In the genomic region with DNA sequence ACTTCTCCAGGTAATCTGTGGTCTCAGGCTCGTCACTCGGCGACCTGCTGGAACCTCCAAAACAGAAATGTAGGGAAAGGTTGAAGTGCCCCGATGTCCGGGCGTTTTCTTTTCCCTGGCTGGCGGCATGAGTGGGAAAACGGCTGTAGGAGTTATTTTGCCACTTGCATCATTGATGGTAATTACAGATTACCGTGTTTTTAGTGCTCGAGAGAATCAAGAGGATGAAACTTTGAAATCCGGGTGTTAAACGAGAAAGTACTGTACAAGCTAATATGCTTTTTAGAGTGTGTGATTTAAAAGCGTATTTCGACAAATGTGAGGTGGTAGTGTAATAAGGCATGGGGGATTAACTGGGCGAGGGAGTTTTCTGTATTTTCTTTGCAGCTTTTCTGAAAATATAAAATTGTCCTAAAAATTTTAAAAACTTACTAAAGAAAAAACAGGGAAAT, we compare ENCODE assay signal across 10 cellular contexts. TPM values are rescaled to one million over a fixed set of nuclear protein-coding genes. Genes with fewer than 3 reads are reported as not detected.
DNase-seq lines count a peak whose midpoint lies in the region; ATAC-seq and TF ChIP-seq lines count a peak whose summit lies in the region.
"Had no signal": no experiment of that assay in that cellular context is flagged by ENCODE, and none has a peak within 500 bp of the region (broad histone marks: within the 10 kb centered on the region; RNA-seq: fewer than 3 reads in every experiment).

No MANE protein-coding gene starts in this region.

- H4K20me1 ChIP-seq in DOHH2 (ENCODE audit: control insufficient read depth, insufficient read depth, low read depth, low read length), result no peaks in the 10 kb centered on the region
- H4K20me1 ChIP-seq in PC-9 (ENCODE audit: insufficient read depth), result peaks cover 10% of the 10 kb centered on the region; the same call in 1 of the 2 replicates

- BruUV-seq in PC-9 (replicated peaks; lab: Mats Ljungman, UMichigan), result TSS peak; percentile 33

- H3K9ac ChIP-seq in parathyroid adenoma, result no peak overlapping the region

- H3K9me2 ChIP-seq in DOHH2 (replicated peaks; ENCODE audit: control insufficient read depth, low read length), result no peaks in the 10 kb centered on the region
- H3K9me2 ChIP-seq in PC-9 (ENCODE audit: insufficient read depth), result no peaks in the 10 kb centered on the region

- H3K27me3 ChIP-seq in DOHH2 (ENCODE audit: control insufficient read depth, low read length), result peaks cover 14% of the 10 kb centered on the region
- no peaks in the 10 kb centered on the region for H3K27me3 ChIP-seq in PC-9 (ENCODE audit: insufficient read depth, low read depth)
- no peaks in the 10 kb centered on the region for H3K27me3 ChIP-seq in parathyroid adenoma (ENCODE audit: control insufficient read depth, insufficient read depth, low read length)

- POLR2A ChIA-PET in PC-9 (lab: Charles Lee; ENCODE audit: unreplicated experiment), result no interaction called here

- H3K9me3 ChIP-seq in DOHH2 (ENCODE audit: control insufficient read depth, insufficient read depth, low read length) (no peaks in the 10 kb centered on the region), PC-9 (ENCODE audit: insufficient read depth, low read depth) (no peaks in the 10 kb centered on the region), parathyroid adenoma (ENCODE audit: control insufficient read depth, low read length) (no peaks in the 10 kb centered on the region)

- intact Hi-C loops in PC-9 (cut with micrococcal nuclease; ENCODE audit: unreplicated experiment), result no loop called here

- H3K4me1 ChIP-seq in DOHH2 (ENCODE audit: control insufficient read depth, low read length) (peaks cover 27% of the 10 kb centered on the region), PC-9 (replicated peaks; ENCODE audit: insufficient read depth) (peaks cover 21% of the 10 kb centered on the region), parathyroid adenoma (no peaks in the 10 kb centered on the region)

- no peak for TF ChIP-seq POLR2A in erythroblast (IDR thresholded peaks at IDR 0.05; ENCODE audit: low read length)

- ATAC-seq in HG03354 (IDR thresholded peaks at IDR 0.05; ENCODE audit: poor library complexity, severe bottlenecking, unreplicated experiment) (no peak), GM18502 (IDR thresholded peaks at IDR 0.05; ENCODE audit: poor library complexity, unreplicated experiment) (no peak), GM21367 (IDR thresholded peaks at IDR 0.05; ENCODE audit: unreplicated experiment) (no peak)

- H3K4me3 ChIP-seq in DOHH2 (ENCODE audit: low read length) (peak overlapping the region; percentile 81), PC-9 (peak overlapping the region; percentile 61), parathyroid adenoma (ENCODE audit: low read depth, low read length) (peak overlapping the region; percentile 64)

- peak overlapping the region; percentile 82 for H3K4me2 ChIP-seq in DOHH2 (ENCODE audit: low read length)
- H3K4me2 ChIP-seq in PC-9, result peak overlapping the region; percentile 77
- H3K4me2 ChIP-seq in parathyroid adenoma (ENCODE audit: low read length), result peak overlapping the region; percentile 87

- TF ChIP-seq CTCF in DOHH2 (IDR thresholded peaks at IDR 0.05; ENCODE audit: low read depth, low read length, poor library complexity, severe bottlenecking), result no peak
- TF ChIP-seq CTCF in PC-9 (conservative IDR thresholded peaks at IDR 0.05), result no peak
- TF ChIP-seq CTCF in parathyroid adenoma (IDR thresholded peaks at IDR 0.05), result no peak

- H3K36me3 ChIP-seq in DOHH2 (ENCODE audit: control insufficient read depth, low read length) (no peaks in the 10 kb centered on the region), PC-9 (ENCODE audit: low read depth) (0 out of 2 replicates have a peak, but pooled peaks cover 11% of the 10 kb centered on the region), parathyroid adenoma (ENCODE audit: control insufficient read depth, insufficient read depth, low read length) (no peaks in the 10 kb centered on the region)

- H3F3A ChIP-seq in DOHH2 (ENCODE audit: control insufficient read depth, insufficient read depth) (peaks cover 5% of the 10 kb centered on the region; the same call in 1 of the 2 replicates), PC-9 (ENCODE audit: insufficient read depth, low read depth) (no peaks in the 10 kb centered on the region; the same call in 1 of the 2 replicates)

- H3K79me2 ChIP-seq in DOHH2 (ENCODE audit: control insufficient read depth, low read length), result no peaks in the 10 kb centered on the region
- H3K79me2 ChIP-seq in PC-9 (ENCODE audit: low read depth), result peaks cover 50% of the 10 kb centered on the region
- H3K79me2 ChIP-seq in parathyroid adenoma, result peaks cover 15% of the 10 kb centered on the region

- DNase-seq in PC-9, result no peak
- DNase-seq in erythroblast (lab: John Stamatoyannopoulos, UW), result peak; percentile 28 to 72
- no peak for DNase-seq in AML-193 (lab: John Stamatoyannopoulos, UW)
- DNase-seq: GOT3; stimulated activated CD4-positive, alpha-beta T cell treated with anti-CD3 and anti-CD28 coated beads, Interleukin-12 subunit alpha, Interleukin-12 subunit beta, amount 100 ng/mL, for 4 hours had no signal

- CTCF ChIA-PET in PC-9 (lab: Charles Lee), result interaction anchor here (0.7 kb wide), 1 partner anchor 10 kb away, joined by 13 read pairs; no protein-coding TSS in a partner anchor

- H2AFZ ChIP-seq in PC-9, result peak overlapping the region; percentile 73; the same call in 1 of the 2 replicates
- peak overlapping the region; percentile 62 for H2AFZ ChIP-seq in parathyroid adenoma

- no peak overlapping the region for H3K27ac ChIP-seq in DOHH2 (ENCODE audit: low read depth, low read length)
- peak overlapping the region; percentile 64 for H3K27ac ChIP-seq in PC-9
- peak overlapping the region; percentile 66 for H3K27ac ChIP-seq in parathyroid adenoma

RNA-seq across cellular contexts. Expression of a gene that starts 0.8 kb away (rescaled TPM):
- total RNA-seq in PC-9 (2021), result 8.6 and 10.6 TPM in 2 replicates

Comparison
In these comparisons a context has a peak if more than half of its experiments do, and no peak if none do; other contexts are left out.
1. DNase-seq: peak in erythroblast (2 of 2); none in PC-9 (0 of 2) and AML-193 (0 of 2).
2. Peak in every context shown above with its lines, with median percentiles within 50 percentile points of each other: H3K4me2 ChIP-seq and H3K4me3 ChIP-seq.